In the genomic region with DNA sequence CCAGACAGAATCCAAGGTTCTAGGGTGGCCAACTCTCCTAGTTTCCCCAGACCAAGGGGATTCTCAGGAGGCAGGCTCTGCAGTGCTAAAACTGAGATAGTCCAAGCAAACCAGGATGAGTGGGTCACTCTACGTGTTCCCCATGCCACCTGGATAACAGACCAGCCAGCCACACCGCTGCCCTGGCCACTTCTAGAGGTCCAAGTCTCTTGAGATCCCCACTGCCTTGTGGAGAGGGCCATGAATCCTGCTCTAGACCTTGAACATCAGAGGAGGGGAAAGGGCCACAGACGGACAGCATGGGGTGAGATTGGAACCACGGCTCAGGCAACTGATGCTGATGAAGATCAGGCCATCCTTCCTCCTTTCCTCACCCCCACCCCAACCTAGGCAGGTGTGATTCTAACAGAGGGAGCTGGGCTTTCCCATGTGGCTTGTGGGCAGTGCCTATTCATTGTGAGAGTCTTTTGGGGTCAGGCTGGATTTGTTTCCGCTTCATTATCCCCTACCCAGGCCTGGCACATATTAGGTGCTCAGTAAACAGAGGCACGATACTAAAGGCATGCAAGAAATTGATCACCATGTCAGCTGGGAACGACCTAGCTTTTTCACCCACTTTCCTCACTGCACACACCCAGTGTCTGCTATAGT, we compare ENCODE assay signal across 1 cellular context.
TF ChIP-seq lines count a peak whose summit lies in the region.

No MANE protein-coding gene starts in this region.

TF ChIP-seq in GM12878, 131 proteins besides CTCF, POLR2A, EP300 and RAD21 (continued from another document and continues in another):
- TF ChIP-seq, protein P1, sequence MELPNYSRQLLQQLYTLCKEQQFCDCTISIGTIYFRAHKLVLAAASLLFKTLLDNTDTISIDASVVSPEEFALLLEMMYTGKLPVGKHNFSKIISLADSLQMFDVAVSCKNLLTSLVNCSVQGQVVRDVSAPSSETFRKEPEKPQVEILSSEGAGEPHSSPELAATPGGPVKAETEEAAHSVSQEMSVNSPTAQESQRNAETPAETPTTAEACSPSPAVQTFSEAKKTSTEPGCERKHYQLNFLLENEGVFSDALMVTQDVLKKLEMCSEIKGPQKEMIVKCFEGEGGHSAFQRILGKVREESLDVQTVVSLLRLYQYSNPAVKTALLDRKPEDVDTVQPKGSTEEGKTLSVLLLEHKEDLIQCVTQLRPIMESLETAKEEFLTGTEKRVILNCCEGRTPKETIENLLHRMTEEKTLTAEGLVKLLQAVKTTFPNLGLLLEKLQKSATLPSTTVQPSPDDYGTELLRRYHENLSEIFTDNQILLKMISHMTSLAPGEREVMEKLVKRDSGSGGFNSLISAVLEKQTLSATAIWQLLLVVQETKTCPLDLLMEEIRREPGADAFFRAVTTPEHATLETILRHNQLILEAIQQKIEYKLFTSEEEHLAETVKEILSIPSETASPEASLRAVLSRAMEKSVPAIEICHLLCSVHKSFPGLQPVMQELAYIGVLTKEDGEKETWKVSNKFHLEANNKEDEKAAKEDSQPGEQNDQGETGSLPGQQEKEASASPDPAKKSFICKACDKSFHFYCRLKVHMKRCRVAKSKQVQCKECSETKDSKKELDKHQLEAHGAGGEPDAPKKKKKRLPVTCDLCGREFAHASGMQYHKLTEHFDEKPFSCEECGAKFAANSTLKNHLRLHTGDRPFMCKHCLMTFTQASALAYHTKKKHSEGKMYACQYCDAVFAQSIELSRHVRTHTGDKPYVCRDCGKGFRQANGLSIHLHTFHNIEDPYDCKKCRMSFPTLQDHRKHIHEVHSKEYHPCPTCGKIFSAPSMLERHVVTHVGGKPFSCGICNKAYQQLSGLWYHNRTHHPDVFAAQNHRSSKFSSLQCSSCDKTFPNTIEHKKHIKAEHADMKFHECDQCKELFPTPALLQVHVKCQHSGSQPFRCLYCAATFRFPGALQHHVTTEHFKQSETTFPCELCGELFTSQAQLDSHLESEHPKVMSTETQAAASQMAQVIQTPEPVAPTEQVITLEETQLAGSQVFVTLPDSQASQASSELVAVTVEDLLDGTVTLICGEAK (IDR thresholded peaks at IDR 0.05; ENCODE audit: borderline replicate concordance): no peak
- TF ChIP-seq JUND (IDR thresholded peaks at IDR 0.05; ENCODE audit: low read depth, low read length): no peak; the same call in 1 of the 2 replicates
- TF ChIP-seq RB1 (IDR thresholded peaks at IDR 0.05; ENCODE audit: borderline replicate concordance): no peak
- TF ChIP-seq SUZ12 (IDR thresholded peaks at IDR 0.05; ENCODE audit: unreplicated experiment): no peak
- no peak for TF ChIP-seq CHD1 (IDR thresholded peaks at IDR 0.05; ENCODE audit: low read depth, low read length)
- no peak for TF ChIP-seq SMAD1 (IDR thresholded peaks at IDR 0.05; ENCODE audit: low read depth, partially characterized antibody)
- TF ChIP-seq, protein P2, sequence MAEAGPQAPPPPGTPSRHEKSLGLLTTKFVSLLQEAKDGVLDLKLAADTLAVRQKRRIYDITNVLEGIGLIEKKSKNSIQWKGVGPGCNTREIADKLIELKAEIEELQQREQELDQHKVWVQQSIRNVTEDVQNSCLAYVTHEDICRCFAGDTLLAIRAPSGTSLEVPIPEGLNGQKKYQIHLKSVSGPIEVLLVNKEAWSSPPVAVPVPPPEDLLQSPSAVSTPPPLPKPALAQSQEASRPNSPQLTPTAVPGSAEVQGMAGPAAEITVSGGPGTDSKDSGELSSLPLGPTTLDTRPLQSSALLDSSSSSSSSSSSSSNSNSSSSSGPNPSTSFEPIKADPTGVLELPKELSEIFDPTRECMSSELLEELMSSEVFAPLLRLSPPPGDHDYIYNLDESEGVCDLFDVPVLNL (IDR thresholded peaks at IDR 0.05; ENCODE audit: low read depth, low read length): no peak
- TF ChIP-seq LARP7 (IDR thresholded peaks at IDR 0.05): no peak
- peak; percentile 96 for TF ChIP-seq NFIC (IDR thresholded peaks at IDR 0.05; ENCODE audit: low read depth, low read length)
- TF ChIP-seq CBX5 (IDR thresholded peaks at IDR 0.05; ENCODE audit: low read depth): 0 out of 2 replicates have a peak, but pooled peaks have one; percentile 74
- peak; percentile 47; the same call in 1 of the 2 replicates for TF ChIP-seq ATF7 (IDR thresholded peaks at IDR 0.05; ENCODE audit: low read depth)
- 0 out of 2 replicates have a peak, but pooled peaks have one; percentile 49 for TF ChIP-seq TBL1XR1 (IDR thresholded peaks at IDR 0.05; ENCODE audit: low read depth, low read length)
- no peak for TF ChIP-seq MYC (IDR thresholded peaks at IDR 0.05; ENCODE audit: insufficient read depth, insufficient read length, insufficient replicate concordance, low read length, severe bottlenecking)
- TF ChIP-seq FOS (IDR thresholded peaks at IDR 0.05; ENCODE audit: borderline replicate concordance, extremely low read depth, insufficient read length): no peak
- TF ChIP-seq, protein P3, sequence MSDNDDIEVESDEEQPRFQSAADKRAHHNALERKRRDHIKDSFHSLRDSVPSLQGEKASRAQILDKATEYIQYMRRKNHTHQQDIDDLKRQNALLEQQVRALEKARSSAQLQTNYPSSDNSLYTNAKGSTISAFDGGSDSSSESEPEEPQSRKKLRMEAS (IDR thresholded peaks at IDR 0.05; ENCODE audit: low read depth, low read length): no peak
- TF ChIP-seq IKZF2 (IDR thresholded peaks at IDR 0.05): peak; percentile 91
- TF ChIP-seq ZNF384 (IDR thresholded peaks at IDR 0.05; ENCODE audit: borderline replicate concordance, low read depth, low read length): no peak
- peak; percentile 97 for TF ChIP-seq CBFB (IDR thresholded peaks at IDR 0.05; ENCODE audit: low read depth)
- no peak for TF ChIP-seq ZNF207 (IDR thresholded peaks at IDR 0.05; ENCODE audit: borderline replicate concordance)
- TF ChIP-seq, protein P4, sequence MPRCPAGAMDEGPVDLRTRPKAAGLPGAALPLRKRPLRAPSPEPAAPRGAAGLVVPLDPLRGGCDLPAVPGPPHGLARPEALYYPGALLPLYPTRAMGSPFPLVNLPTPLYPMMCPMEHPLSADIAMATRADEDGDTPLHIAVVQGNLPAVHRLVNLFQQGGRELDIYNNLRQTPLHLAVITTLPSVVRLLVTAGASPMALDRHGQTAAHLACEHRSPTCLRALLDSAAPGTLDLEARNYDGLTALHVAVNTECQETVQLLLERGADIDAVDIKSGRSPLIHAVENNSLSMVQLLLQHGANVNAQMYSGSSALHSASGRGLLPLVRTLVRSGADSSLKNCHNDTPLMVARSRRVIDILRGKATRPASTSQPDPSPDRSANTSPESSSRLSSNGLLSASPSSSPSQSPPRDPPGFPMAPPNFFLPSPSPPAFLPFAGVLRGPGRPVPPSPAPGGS (IDR thresholded peaks at IDR 0.05; ENCODE audit: borderline replicate concordance, insufficient read depth, low read depth, low read length, poor library complexity, severe bottlenecking): peak; percentile 90
- peak; percentile 91 for TF ChIP-seq MTA2 (IDR thresholded peaks at IDR 0.05; ENCODE audit: low read depth)
- TF ChIP-seq YBX1 (IDR thresholded peaks at IDR 0.05): no peak
- no peak; the same call in 1 of the 2 replicates for TF ChIP-seq CHD2 (IDR thresholded peaks at IDR 0.05; ENCODE audit: borderline replicate concordance, low read depth, low read length)
- peak; percentile 94 for TF ChIP-seq IKZF1 (conservative IDR thresholded peaks at IDR 0.05)
- no peak for TF ChIP-seq KDM1A (IDR thresholded peaks at IDR 0.05; ENCODE audit: borderline replicate concordance)
- peak; percentile 98 for TF ChIP-seq BCL11A (IDR thresholded peaks at IDR 0.05; ENCODE audit: low read depth, low read length)
- TF ChIP-seq, protein P5, sequence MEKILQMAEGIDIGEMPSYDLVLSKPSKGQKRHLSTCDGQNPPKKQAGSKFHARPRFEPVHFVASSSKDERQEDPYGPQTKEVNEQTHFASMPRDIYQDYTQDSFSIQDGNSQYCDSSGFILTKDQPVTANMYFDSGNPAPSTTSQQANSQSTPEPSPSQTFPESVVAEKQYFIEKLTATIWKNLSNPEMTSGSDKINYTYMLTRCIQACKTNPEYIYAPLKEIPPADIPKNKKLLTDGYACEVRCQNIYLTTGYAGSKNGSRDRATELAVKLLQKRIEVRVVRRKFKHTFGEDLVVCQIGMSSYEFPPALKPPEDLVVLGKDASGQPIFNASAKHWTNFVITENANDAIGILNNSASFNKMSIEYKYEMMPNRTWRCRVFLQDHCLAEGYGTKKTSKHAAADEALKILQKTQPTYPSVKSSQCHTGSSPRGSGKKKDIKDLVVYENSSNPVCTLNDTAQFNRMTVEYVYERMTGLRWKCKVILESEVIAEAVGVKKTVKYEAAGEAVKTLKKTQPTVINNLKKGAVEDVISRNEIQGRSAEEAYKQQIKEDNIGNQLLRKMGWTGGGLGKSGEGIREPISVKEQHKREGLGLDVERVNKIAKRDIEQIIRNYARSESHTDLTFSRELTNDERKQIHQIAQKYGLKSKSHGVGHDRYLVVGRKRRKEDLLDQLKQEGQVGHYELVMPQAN (conservative IDR thresholded peaks at IDR 0.05): 0 out of 2 replicates have a peak, but pooled peaks have one; percentile 45
- TF ChIP-seq FOXM1 (IDR thresholded peaks at IDR 0.05; ENCODE audit: low read depth, low read length): peak; percentile 95
- TF ChIP-seq MEF2A (IDR thresholded peaks at IDR 0.05; ENCODE audit: insufficient read depth, low read depth, low read length): no peak
- TF ChIP-seq, protein P6, sequence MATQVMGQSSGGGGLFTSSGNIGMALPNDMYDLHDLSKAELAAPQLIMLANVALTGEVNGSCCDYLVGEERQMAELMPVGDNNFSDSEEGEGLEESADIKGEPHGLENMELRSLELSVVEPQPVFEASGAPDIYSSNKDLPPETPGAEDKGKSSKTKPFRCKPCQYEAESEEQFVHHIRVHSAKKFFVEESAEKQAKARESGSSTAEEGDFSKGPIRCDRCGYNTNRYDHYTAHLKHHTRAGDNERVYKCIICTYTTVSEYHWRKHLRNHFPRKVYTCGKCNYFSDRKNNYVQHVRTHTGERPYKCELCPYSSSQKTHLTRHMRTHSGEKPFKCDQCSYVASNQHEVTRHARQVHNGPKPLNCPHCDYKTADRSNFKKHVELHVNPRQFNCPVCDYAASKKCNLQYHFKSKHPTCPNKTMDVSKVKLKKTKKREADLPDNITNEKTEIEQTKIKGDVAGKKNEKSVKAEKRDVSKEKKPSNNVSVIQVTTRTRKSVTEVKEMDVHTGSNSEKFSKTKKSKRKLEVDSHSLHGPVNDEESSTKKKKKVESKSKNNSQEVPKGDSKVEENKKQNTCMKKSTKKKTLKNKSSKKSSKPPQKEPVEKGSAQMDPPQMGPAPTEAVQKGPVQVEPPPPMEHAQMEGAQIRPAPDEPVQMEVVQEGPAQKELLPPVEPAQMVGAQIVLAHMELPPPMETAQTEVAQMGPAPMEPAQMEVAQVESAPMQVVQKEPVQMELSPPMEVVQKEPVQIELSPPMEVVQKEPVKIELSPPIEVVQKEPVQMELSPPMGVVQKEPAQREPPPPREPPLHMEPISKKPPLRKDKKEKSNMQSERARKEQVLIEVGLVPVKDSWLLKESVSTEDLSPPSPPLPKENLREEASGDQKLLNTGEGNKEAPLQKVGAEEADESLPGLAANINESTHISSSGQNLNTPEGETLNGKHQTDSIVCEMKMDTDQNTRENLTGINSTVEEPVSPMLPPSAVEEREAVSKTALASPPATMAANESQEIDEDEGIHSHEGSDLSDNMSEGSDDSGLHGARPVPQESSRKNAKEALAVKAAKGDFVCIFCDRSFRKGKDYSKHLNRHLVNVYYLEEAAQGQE (IDR thresholded peaks at IDR 0.05; ENCODE audit: low read depth, low read length): no peak
- TF ChIP-seq BACH1 (IDR thresholded peaks at IDR 0.05; ENCODE audit: borderline replicate concordance): no peak
- no peak for TF ChIP-seq TARDBP (IDR thresholded peaks at IDR 0.05; ENCODE audit: borderline replicate concordance)
- no peak for TF ChIP-seq ESRRA (IDR thresholded peaks at IDR 0.05; ENCODE audit: low read length)
- TF ChIP-seq YY1 (IDR thresholded peaks at IDR 0.05; ENCODE audit: low read depth, low read length): peak; percentile 23; the same call in 1 of the 2 replicates
- no peak for TF ChIP-seq TAF1 (IDR thresholded peaks at IDR 0.05; ENCODE audit: borderline replicate concordance, low read depth, low read length)
- TF ChIP-seq ZNF24 (IDR thresholded peaks at IDR 0.05): no peak
- TF ChIP-seq FOXK2 (IDR thresholded peaks at IDR 0.05): no peak
- TF ChIP-seq PAX8 (IDR thresholded peaks at IDR 0.05): no peak
- TF ChIP-seq GABPA (IDR thresholded peaks at IDR 0.05; ENCODE audit: low read depth): no peak
- no peak; the same call in 1 of the 2 replicates for TF ChIP-seq SREBF1 (IDR thresholded peaks at IDR 0.05; ENCODE audit: low read length)
- TF ChIP-seq CHD4 (IDR thresholded peaks at IDR 0.05): no peak
- TF ChIP-seq MXI1 (IDR thresholded peaks at IDR 0.05; ENCODE audit: low read depth, low read length): no peak
- no peak for TF ChIP-seq NFYA (IDR thresholded peaks at IDR 0.05; ENCODE audit: borderline replicate concordance, low read depth, low read length)
- TF ChIP-seq BRCA1 (IDR thresholded peaks at IDR 0.05; ENCODE audit: low read depth, low read length): no peak
- TF ChIP-seq EED (IDR thresholded peaks at IDR 0.05; ENCODE audit: low read depth): peak; percentile 97
- no peak for TF ChIP-seq SRF (IDR thresholded peaks at IDR 0.05; ENCODE audit: low read depth in 2 of 2, low read length in 2 of 2)
- TF ChIP-seq ZZZ3 (IDR thresholded peaks at IDR 0.05; ENCODE audit: control insufficient read depth, insufficient read length, low read depth): no peak
- peak; percentile 99 for TF ChIP-seq IRF4 (IDR thresholded peaks at IDR 0.05; ENCODE audit: low read depth, low read length)
- no peak for TF ChIP-seq NR2C1 (IDR thresholded peaks at IDR 0.05)
- TF ChIP-seq STAT3 (IDR thresholded peaks at IDR 0.05; ENCODE audit: low read depth, low read length): no peak
- TF ChIP-seq KAT2A (conservative IDR thresholded peaks at IDR 0.05; ENCODE audit: control insufficient read depth, low read depth, low read length): no peak
- peak; percentile 92 for TF ChIP-seq POU2F2 (IDR thresholded peaks at IDR 0.05; ENCODE audit: borderline replicate concordance, low read depth, low read length)
- TF ChIP-seq RCOR1 (conservative IDR thresholded peaks at IDR 0.05; ENCODE audit: low read depth, low read length): no peak
- TF ChIP-seq, protein P7, sequence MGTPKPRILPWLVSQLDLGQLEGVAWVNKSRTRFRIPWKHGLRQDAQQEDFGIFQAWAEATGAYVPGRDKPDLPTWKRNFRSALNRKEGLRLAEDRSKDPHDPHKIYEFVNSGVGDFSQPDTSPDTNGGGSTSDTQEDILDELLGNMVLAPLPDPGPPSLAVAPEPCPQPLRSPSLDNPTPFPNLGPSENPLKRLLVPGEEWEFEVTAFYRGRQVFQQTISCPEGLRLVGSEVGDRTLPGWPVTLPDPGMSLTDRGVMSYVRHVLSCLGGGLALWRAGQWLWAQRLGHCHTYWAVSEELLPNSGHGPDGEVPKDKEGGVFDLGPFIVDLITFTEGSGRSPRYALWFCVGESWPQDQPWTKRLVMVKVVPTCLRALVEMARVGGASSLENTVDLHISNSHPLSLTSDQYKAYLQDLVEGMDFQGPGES (IDR thresholded peaks at IDR 0.05): no peak
- TF ChIP-seq MEF2B (IDR thresholded peaks at IDR 0.05; ENCODE audit: partially characterized antibody, poor library complexity, severe bottlenecking): no peak
- no peak for TF ChIP-seq SPI1 (IDR thresholded peaks at IDR 0.05; ENCODE audit: borderline replicate concordance, insufficient read depth, low read depth, low read length)
